ENCODE assay signal across 15 cellular contexts in the genomic region with DNA sequence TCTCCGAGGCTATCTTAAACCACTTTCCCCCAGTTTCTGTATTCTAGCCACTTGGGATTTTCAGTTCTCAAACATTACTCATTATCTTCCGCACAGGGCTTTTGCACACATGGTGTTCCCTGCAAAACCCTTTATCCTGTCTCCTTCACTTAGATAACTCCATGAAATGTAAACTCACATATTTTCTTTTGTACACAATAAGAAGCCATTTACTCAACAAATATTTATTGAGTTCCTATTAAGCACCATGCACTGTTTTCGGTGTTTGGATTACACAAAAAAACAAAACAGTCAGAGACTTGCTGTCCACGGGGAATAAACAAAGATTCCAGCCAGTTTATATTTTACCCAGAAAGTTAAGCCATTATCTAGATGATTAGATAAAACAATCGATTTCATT. TPM values are rescaled to one million over a fixed set of nuclear protein-coding genes. Genes with fewer than 3 reads are reported as not detected.
A peak's percentile ranks its signal among the peaks of the same experiment; 100 is the strongest.
DNase-seq lines count a peak whose midpoint lies in the region; ATAC-seq and TF ChIP-seq lines count a peak whose summit lies in the region.
"Had no signal": no experiment of that assay in that cellular context is flagged by ENCODE, and none has a peak within 500 bp of the region (broad histone marks: within the 10 kb centered on the region; RNA-seq: fewer than 3 reads in every experiment).

No MANE protein-coding gene starts in this region.

- no peak for ATAC-seq in HG02798 (IDR thresholded peaks at IDR 0.05; ENCODE audit: poor library complexity, unreplicated experiment)
- ATAC-seq: CD8-positive, alpha-beta T cell had no signal

- TF ChIP-seq CTCF in fibroblast of villous mesenchyme (IDR thresholded peaks at IDR 0.05; ENCODE audit: insufficient read depth, low read depth, low read length) = no peak

- H3K4me3 ChIP-seq in fibroblast of villous mesenchyme (ENCODE audit: low read depth, low read length) = no peak overlapping the region
- H3K4me3 ChIP-seq: BLaER1 treated with 17β-estradiol and CSF1 and Interleukin-3, amounts not matched to agents 10 nM and 100 nM; GM23248 had no signal

- peak; percentile 0 for DNase-seq in NCI-H748 (lab: John Stamatoyannopoulos, UW; ENCODE audit: unreplicated experiment)
- DNase-seq in NCI-H748 treated with DMSO at 0.1 percent for 48 hours (lab: John Stamatoyannopoulos, UW) = no peak
- peak; percentile 13 for DNase-seq in MV-4-11 (lab: John Stamatoyannopoulos, UW)
- DNase-seq in fibroblast of villous mesenchyme (ENCODE audit: low read depth) = peak; percentile 50
- no peak for DNase-seq in EL
- no peak for DNase-seq in SIG-M5 (lab: John Stamatoyannopoulos, UW)
- DNase-seq: 8988T; Calu3; CD8-positive, alpha-beta T cell; GDM1; GM23248; H7 had no signal

RNA-seq across cellular contexts. Expression of a gene that starts 42.5 kb away (rescaled TPM):
- under 0.01 and 0.43 TPM in 2 replicates for total RNA-seq in fibroblast of villous mesenchyme
- total RNA-seq: B cell; Calu3; CD8-positive, alpha-beta T cell; GM23248 had no signal

Comparison
In these comparisons a context has a peak if more than half of its experiments do, and no peak if none do; other contexts are left out.
1. DNase-seq: peak in NCI-H748 (single experiment), MV-4-11 (single experiment) and fibroblast of villous mesenchyme (single experiment); none in NCI-H748 treated with DMSO at 0.1 percent for 48 hours (single experiment), EL (single experiment) and SIG-M5 (single experiment).